Comparison of ENCODE assay signal across 11 cellular contexts in the genomic region with DNA sequence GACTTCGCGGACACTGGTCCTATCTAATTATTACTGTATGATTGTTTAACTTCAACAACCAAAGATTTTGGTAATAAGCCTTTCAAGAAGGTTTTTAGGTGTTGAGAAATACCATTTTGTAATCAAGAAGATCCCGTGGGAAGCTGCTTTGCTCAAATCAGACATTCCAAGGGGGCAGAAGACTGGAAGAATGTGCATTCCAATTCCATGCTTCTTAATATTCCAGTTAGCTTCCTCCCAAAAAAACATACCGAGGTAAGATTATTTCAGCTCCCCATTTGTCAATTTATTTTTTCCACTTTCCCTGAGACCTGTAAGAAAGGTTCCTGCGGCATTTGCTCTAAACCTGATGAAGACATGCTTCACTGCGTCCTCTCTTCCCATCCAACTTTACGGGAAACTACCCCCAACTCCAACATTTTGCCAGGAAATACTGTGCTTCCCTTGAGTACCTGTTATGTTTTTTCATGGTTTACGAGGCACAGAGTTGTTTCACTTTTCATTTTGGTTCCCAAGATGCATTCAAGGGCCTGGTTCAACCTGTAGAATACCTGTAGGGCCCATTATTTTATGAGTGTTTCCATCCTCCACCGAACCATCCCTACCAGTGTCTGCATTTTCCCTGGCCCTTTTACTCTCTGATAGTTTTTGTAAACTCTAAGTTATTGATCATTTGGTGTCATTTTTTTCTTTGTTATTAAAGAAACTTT. TPM values are rescaled to one million over a fixed set of nuclear protein-coding genes. Genes with fewer than 3 reads are reported as not detected.
DNase-seq lines count a peak whose midpoint lies in the region; ATAC-seq and TF ChIP-seq lines count a peak whose summit lies in the region.
"Had no signal": no experiment of that assay in that cellular context is flagged by ENCODE, and none has a peak within 500 bp of the region (broad histone marks: within the 10 kb centered on the region; RNA-seq: fewer than 3 reads in every experiment).

No MANE protein-coding gene starts in this region.

- intact Hi-C loops in PC-9 (cut with micrococcal nuclease; ENCODE audit: unreplicated experiment) = no loop called here
- intact Hi-C loops in esophagus muscularis mucosa (cut with DNase I) = no loop called here

- no peaks in the 10 kb centered on the region for H3K27me3 ChIP-seq in PC-9 (ENCODE audit: insufficient read depth, low read depth)
- H3K27me3 ChIP-seq in esophagus muscularis mucosa = no peaks in the 10 kb centered on the region
- no peaks in the 10 kb centered on the region for H3K27me3 ChIP-seq in neuronal stem cell (ENCODE audit: control insufficient read depth in 3 of 3, insufficient read depth in 3 of 3, low read depth in 1 of 3, low read length in 3 of 3)
- peaks cover 12% of the 10 kb centered on the region for H3K27me3 ChIP-seq in effector memory CD4-positive, alpha-beta T cell (replicated peaks; ENCODE audit: control insufficient read depth, insufficient read depth, low read length, poor library complexity, severe bottlenecking)
- H3K27me3 ChIP-seq: foreskin keratinocyte had no signal

- TF ChIP-seq POLR2A in esophagus muscularis mucosa (IDR thresholded peaks at IDR 0.05; ENCODE audit: low read depth) (no peak), erythroblast (IDR thresholded peaks at IDR 0.05; ENCODE audit: low read length) (no peak)

- no peak overlapping the region for H3K9ac ChIP-seq in neuronal stem cell (ENCODE audit: low read depth, low read length, poor library complexity)

- peaks cover 4% of the 10 kb centered on the region for H3K79me1 ChIP-seq in neuronal stem cell (ENCODE audit: low read depth, low read length)

- no peak overlapping the region for H2BK15ac ChIP-seq in neuronal stem cell (ENCODE audit: low read length)

- H4K91ac ChIP-seq in neuronal stem cell (ENCODE audit: low read depth, low read length, poor library complexity) = no peak overlapping the region

- H3K23ac ChIP-seq in neuronal stem cell (ENCODE audit: low read depth, low read length, poor library complexity) = no peak overlapping the region

- no TSS peak for BruUV-seq in PC-9 (replicated peaks; lab: Mats Ljungman, UMichigan)

- H3K36me3 ChIP-seq in PC-9 (ENCODE audit: low read depth) (peaks cover 31% of the 10 kb centered on the region), esophagus muscularis mucosa (no peaks in the 10 kb centered on the region), neuronal stem cell (replicated peaks in 1 of 2; ENCODE audit: control insufficient read depth in 2 of 2, insufficient read depth in 2 of 2, low read length in 2 of 2) (peaks cover 1 to 75% of the 10 kb centered on the region in 2 donors)
- no peaks in the 10 kb centered on the region for H3K36me3 ChIP-seq in effector memory CD4-positive, alpha-beta T cell (ENCODE audit: control insufficient read depth, insufficient read depth, low read length)

- H3K9me3 ChIP-seq in PC-9 (ENCODE audit: insufficient read depth, low read depth) (no peaks in the 10 kb centered on the region), esophagus muscularis mucosa (no peaks in the 10 kb centered on the region), neuronal stem cell (replicated peaks in 1 of 2; ENCODE audit: control insufficient read depth in 2 of 2, insufficient read depth in 1 of 2, low read depth in 1 of 2, low read length in 2 of 2) (peaks cover 0 to 4% of the 10 kb centered on the region in 2 donors)
- no peaks in the 10 kb centered on the region for H3K9me3 ChIP-seq in effector memory CD4-positive, alpha-beta T cell (ENCODE audit: control insufficient read depth, low read length)

- no peak for TF ChIP-seq EP300 in esophagus muscularis mucosa (IDR thresholded peaks at IDR 0.05)

- H3K4me3 ChIP-seq in PC-9 (peak overlapping the region; percentile 67; the same call in 1 of the 2 replicates), esophagus muscularis mucosa (peak overlapping the region; percentile 32 to 93 (median 62)), neuronal stem cell (ENCODE audit: low read length in 2 of 2) (no peak overlapping the region)
- H3K4me3 ChIP-seq in effector memory CD4-positive, alpha-beta T cell (ENCODE audit: insufficient read depth, low read depth, low read length, poor library complexity, severe bottlenecking) = no peak overlapping the region

- DNase-seq in AG08395 (ENCODE audit: low spot score) (peak; percentile 59), PC-9 (peak in 1 of 2 experiments; percentile 66), esophagus muscularis mucosa (ENCODE audit: extremely low spot score) (no peak), neuronal stem cell (ENCODE audit: low spot score) (no peak), erythroblast (lab: John Stamatoyannopoulos, UW) (no peak)
- DNase-seq in effector memory CD4-positive, alpha-beta T cell = no peak
- no peak for DNase-seq in stimulated activated CD4-positive, alpha-beta T cell treated with anti-CD3 and anti-CD28 coated beads, Interleukin-2, amount 100 ng/mL, for 48 hours
- DNase-seq: activated T-cell treated with anti-CD3 and anti-CD28 coated beads, Interleukin-2, amount 50 U/mL, for 24 hours; CD4-positive, alpha-beta memory T cell; foreskin keratinocyte had no signal

- H3K27ac ChIP-seq in PC-9 (peak overlapping the region; percentile 14), esophagus muscularis mucosa (replicated peaks in 1 of 4) (peak overlapping the region; percentile 98 to 100 (median 99)), neuronal stem cell (replicated peaks; ENCODE audit: low read length) (no peak overlapping the region)
- H3K27ac ChIP-seq in effector memory CD4-positive, alpha-beta T cell (ENCODE audit: insufficient read depth, low read length, poor library complexity, severe bottlenecking) = no peak overlapping the region
- H3K27ac ChIP-seq: foreskin keratinocyte had no signal

- H3K18ac ChIP-seq in neuronal stem cell (ENCODE audit: low read length) = no peak overlapping the region

- no peak overlapping the region for H3K14ac ChIP-seq in neuronal stem cell (ENCODE audit: low read length)

- CTCF ChIA-PET in PC-9 (lab: Charles Lee) = interaction anchor here (0.6 to 0.7 kb wide), 3 partner anchors 92 to 410 kb away, joined by 3 to 7 read pairs (median 4); no protein-coding TSS in a partner anchor

- peaks cover 63% of the 10 kb centered on the region for H3K4me1 ChIP-seq in PC-9 (replicated peaks; ENCODE audit: insufficient read depth)
- H3K4me1 ChIP-seq in esophagus muscularis mucosa = peaks cover 48 to 79% (median 76%) of the 10 kb centered on the region in 4 donors
- H3K4me1 ChIP-seq in neuronal stem cell (ENCODE audit: control insufficient read depth in 2 of 2, insufficient read depth in 1 of 2, low read depth in 1 of 2, low read length in 2 of 2) = peaks cover 15 to 26% of the 10 kb centered on the region in 2 donors
- peaks cover 12% of the 10 kb centered on the region for H3K4me1 ChIP-seq in effector memory CD4-positive, alpha-beta T cell (ENCODE audit: control insufficient read depth, insufficient read depth, low read length, poor library complexity, severe bottlenecking)

- H4K20me1 ChIP-seq in PC-9 (ENCODE audit: insufficient read depth) = peaks cover 29% of the 10 kb centered on the region

- no peak overlapping the region for H4K8ac ChIP-seq in neuronal stem cell (ENCODE audit: low read depth, low read length)

- H3K4me2 ChIP-seq in PC-9 (peak overlapping the region; percentile 81), neuronal stem cell (ENCODE audit: insufficient read depth, low read length, poor library complexity, severe bottlenecking) (peak overlapping the region; percentile 35)

- H2BK5ac ChIP-seq in neuronal stem cell (ENCODE audit: low read length) = no peak overlapping the region

- 46% methylated on average over 9 of the region's 9 CpGs for WGBS in esophagus muscularis mucosa
- WGBS in neuronal stem cell (ENCODE audit: extremely low coverage in 2 of 2, insufficient read length in 2 of 2, insufficient replicate concordance in 1 of 2), 2 donors = no CpG with 5 or more reads among the region's 9 CpGs

- peaks cover 88% of the 10 kb centered on the region for H3K79me2 ChIP-seq in PC-9 (ENCODE audit: low read depth)

- no peak for TF ChIP-seq CTCF in PC-9 (conservative IDR thresholded peaks at IDR 0.05)
- TF ChIP-seq CTCF in esophagus muscularis mucosa (IDR thresholded peaks at IDR 0.05) = no peak

- H2AFZ ChIP-seq in PC-9 (no peak overlapping the region), neuronal stem cell (ENCODE audit: low read length) (no peak overlapping the region)

- peaks cover 17% of the 10 kb centered on the region for H3F3A ChIP-seq in PC-9 (ENCODE audit: insufficient read depth, low read depth)

- H2AK5ac ChIP-seq in neuronal stem cell (ENCODE audit: low read depth, low read length) = no peak overlapping the region

- POLR2A ChIA-PET in PC-9 (lab: Charles Lee; ENCODE audit: unreplicated experiment) = interaction anchor here (0.7 kb wide), 2 partner anchors 68 to 212 kb away, joined by 3 to 5 read pairs; no protein-coding TSS in a partner anchor

- no peak for ATAC-seq in HG02642 (IDR thresholded peaks at IDR 0.05; ENCODE audit: poor library complexity, unreplicated experiment)
- ATAC-seq: foreskin keratinocyte had no signal

- H3K4ac ChIP-seq in neuronal stem cell (ENCODE audit: low read length) = no peak overlapping the region

- no peak overlapping the region for H2BK120ac ChIP-seq in neuronal stem cell (ENCODE audit: low read depth, low read length)

- H3K9me2 ChIP-seq in PC-9 (ENCODE audit: insufficient read depth) = no peaks in the 10 kb centered on the region

- no peak overlapping the region for H2BK12ac ChIP-seq in neuronal stem cell (ENCODE audit: low read length)

RNA-seq across cellular contexts. Expression of gene CNN3, which starts 4.0 kb away (rescaled TPM):
- 125 and 135 TPM in 2 replicates for total RNA-seq in PC-9 (2021)
- 100 to 1,000 TPM; 140 to 268 (median 194) TPM for total RNA-seq in esophagus muscularis mucosa
- polyA plus RNA-seq in neuronal stem cell (2013, experiment 1 of 2) = 462 TPM
- 462 TPM for polyA plus RNA-seq in neuronal stem cell (2013, experiment 2 of 2)

Comparison
In these comparisons a context has a peak if more than half of its experiments do, and no peak if none do; other contexts are left out.
1. H3K27ac ChIP-seq: peak in PC-9 (single experiment) and esophagus muscularis mucosa (4 of 4); none in neuronal stem cell (single experiment) and effector memory CD4-positive, alpha-beta T cell (single experiment).
2. H3K4me3 ChIP-seq: peak in PC-9 (single experiment) and esophagus muscularis mucosa (4 of 4); none in neuronal stem cell (0 of 2) and effector memory CD4-positive, alpha-beta T cell (single experiment).